In the genomic region with DNA sequence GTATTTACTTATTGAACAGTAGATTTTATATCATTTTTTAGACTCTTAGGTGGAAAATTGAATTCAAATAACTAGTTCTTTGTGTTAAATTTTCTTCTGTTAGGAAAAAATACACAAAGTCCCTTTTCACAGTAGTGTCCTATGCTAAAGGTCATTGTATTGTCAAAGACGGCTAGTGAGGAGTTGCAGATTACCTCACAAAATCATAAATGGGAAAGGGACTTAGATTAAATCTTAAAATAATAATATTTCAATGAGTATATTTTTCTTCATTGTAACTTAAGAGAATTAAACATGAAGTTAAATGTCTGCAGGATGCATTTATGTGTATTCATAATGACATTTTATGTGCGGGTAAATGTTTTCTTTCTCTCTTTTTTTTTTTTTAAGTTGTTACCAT, we compare ENCODE assay signal across 24 cellular contexts. TPM values are rescaled to one million over a fixed set of nuclear protein-coding genes. Genes with fewer than 3 reads are reported as not detected.
DNase-seq lines count a peak whose midpoint lies in the region; ATAC-seq and TF ChIP-seq lines count a peak whose summit lies in the region.
"Had no signal": no experiment of that assay in that cellular context is flagged by ENCODE, and none has a peak within 500 bp of the region (broad histone marks: within the 10 kb centered on the region; RNA-seq: fewer than 3 reads in every experiment).

No MANE protein-coding gene starts in this region.

- no peak overlapping the region for H3K4me3 Mint-ChIP-seq in naive thymus-derived CD4-positive, alpha-beta T cell
- H3K4me3 Mint-ChIP-seq: CD4-positive, alpha-beta memory T cell; HFFc6 had no signal

- no peak overlapping the region for H3K27ac ChIP-seq in naive thymus-derived CD4-positive, alpha-beta T cell (ENCODE audit: low read depth, low read length)
- H3K27ac ChIP-seq: BLaER1 treated with 17β-estradiol and CSF1 and Interleukin-3, amounts not matched to agents 10 nM and 100 nM; GM23248 had no signal

- no peaks in the 10 kb centered on the region for H3K27me3 Mint-ChIP-seq in naive thymus-derived CD4-positive, alpha-beta T cell
- H3K27me3 Mint-ChIP-seq: CD4-positive, alpha-beta memory T cell had no signal

- POLR2A ChIA-PET in HEK293T (lab: Yijun Ruan, JAX): no interaction called here
- POLR2A ChIA-PET in naive thymus-derived CD4-positive, alpha-beta T cell (lab: Charles Lee): no interaction called here

- H3K27me3 ChIP-seq in naive thymus-derived CD4-positive, alpha-beta T cell (ENCODE audit: control insufficient read depth in 2 of 2, insufficient read depth in 2 of 2, low read length in 2 of 2): no peaks in the 10 kb centered on the region
- H3K27me3 ChIP-seq: BE2C; BLaER1 treated with 17β-estradiol and CSF1 and Interleukin-3, amounts not matched to agents 10 nM and 100 nM had no signal

- peak; percentile 29 for DNase-seq in COLO829 (ENCODE audit: low spot score)
- no peak for DNase-seq in HEK293T (ENCODE audit: extremely low spot score)
- peak; percentile 20 for DNase-seq in SK-N-DZ (ENCODE audit: low spot score)
- peak; percentile 24 for DNase-seq in pons (ENCODE audit: low spot score)
- no peak for DNase-seq in kidney tubule cell (ENCODE audit: low spot score)
- no peak for DNase-seq in naive thymus-derived CD4-positive, alpha-beta T cell
- DNase-seq: 8988T; ACHN; AML-193; BE2C; Caco-2; CD4-positive, alpha-beta memory T cell; DMS 273 treated with DMSO at 0.1 percent for 48 hours; DMS79; EL; GDM1; GM23248; H7; HCEC 1CT; HFFc6 had no signal

- no peak overlapping the region for H3K27ac Mint-ChIP-seq in naive thymus-derived CD4-positive, alpha-beta T cell
- H3K27ac Mint-ChIP-seq: CD4-positive, alpha-beta memory T cell; HFFc6 had no signal

- ATAC-seq in naive thymus-derived CD4-positive, alpha-beta T cell: no peak
- no peak for ATAC-seq in HG03196 (IDR thresholded peaks at IDR 0.05; ENCODE audit: unreplicated experiment)
- ATAC-seq: A549, GM12878 had no signal

- H3K4me1 Mint-ChIP-seq in naive thymus-derived CD4-positive, alpha-beta T cell: peaks cover 0 to 10% (median 1%) of the 10 kb centered on the region in 7 donors

- H3K36me3 Mint-ChIP-seq in naive thymus-derived CD4-positive, alpha-beta T cell: peaks cover 1 to 24% (median 7%) of the 10 kb centered on the region in 5 donors

- intact Hi-C loops in naive thymus-derived CD4-positive, alpha-beta T cell (cut with micrococcal nuclease): loop anchor here in 1 of 2 donors (10.0 kb wide), 2 partner anchors 458 to 608 kb away; no protein-coding TSS in a partner anchor

- no peaks in the 10 kb centered on the region for H3K9me3 Mint-ChIP-seq in naive thymus-derived CD4-positive, alpha-beta T cell
- H3K9me3 Mint-ChIP-seq: CD4-positive, alpha-beta memory T cell; HFFc6 had no signal

- H3K4me3 ChIP-seq in naive thymus-derived CD4-positive, alpha-beta T cell (ENCODE audit: low read length): no peak overlapping the region
- H3K4me3 ChIP-seq: A549; BLaER1 treated with 17β-estradiol and CSF1 and Interleukin-3, amounts not matched to agents 10 nM and 100 nM; GM12878; GM23248 had no signal

- peaks cover 0 to 6% (median 0%) of the 10 kb centered on the region in 3 experiments for H3K36me3 ChIP-seq in naive thymus-derived CD4-positive, alpha-beta T cell (ENCODE audit: control insufficient read depth in 2 of 3, insufficient read depth in 3 of 3, low read length in 3 of 3)
- H3K36me3 ChIP-seq: BE2C had no signal

- CTCF ChIA-PET in HEK293T (lab: Yijun Ruan, JAX): no interaction called here
- CTCF ChIA-PET in naive thymus-derived CD4-positive, alpha-beta T cell (lab: Charles Lee): interaction anchor here (0.7 kb wide), 1 partner anchor 36 kb away, joined by 3 read pairs; no protein-coding TSS in a partner anchor

- no peaks in the 10 kb centered on the region for H3K4me1 ChIP-seq in naive thymus-derived CD4-positive, alpha-beta T cell (ENCODE audit: control insufficient read depth in 2 of 2, insufficient read depth in 2 of 2, low read length in 2 of 2)
- H3K4me1 ChIP-seq: BE2C, Caco-2 had no signal

- H3K9me3 ChIP-seq in naive thymus-derived CD4-positive, alpha-beta T cell (ENCODE audit: control insufficient read depth in 2 of 3, low read length in 3 of 3): no peaks in the 10 kb centered on the region
- H3K9me3 ChIP-seq: A549; BE2C; BLaER1 treated with 17β-estradiol and CSF1 and Interleukin-3, amounts not matched to agents 10 nM and 100 nM; Caco-2 had no signal

TF ChIP-seq in HEK293T, 16 proteins besides CTCF, POLR2A, EP300 and RAD21:
- TF ChIP-seq SUZ12 (IDR thresholded peaks at IDR 0.05) (no peak), ZNF384 (IDR thresholded peaks at IDR 0.05) (peak; percentile 45; the same call in 1 of the 2 replicates)

RNA-seq across cellular contexts. Expression of a gene that starts 32.7 kb away (rescaled TPM):
- polyA plus RNA-seq in SK-N-DZ (2014; cell fraction: cytosol; rRNA removed): 13.4 and 16.3 TPM in 2 replicates
- 25.8 and 27.8 TPM in 2 replicates for polyA plus RNA-seq in SK-N-DZ (2014; cell fraction: nucleus; rRNA removed)
- 10 to 100 TPM; 12.2 to 24.1 (median 20.4) TPM for total RNA-seq in naive thymus-derived CD4-positive, alpha-beta T cell
- 10 to 100 TPM; 21.9 to 33.0 TPM for polyA plus RNA-seq in naive thymus-derived CD4-positive, alpha-beta T cell

Comparison
In these comparisons a context has a peak if more than half of its experiments do, and no peak if none do; other contexts are left out.
1. DNase-seq: peak in COLO829 (single experiment), SK-N-DZ (single experiment) and pons (single experiment); none in HEK293T (single experiment), kidney tubule cell (single experiment) and naive thymus-derived CD4-positive, alpha-beta T cell (0 of 9).